ENCODE assay signal across 24 cellular contexts in the genomic region with DNA sequence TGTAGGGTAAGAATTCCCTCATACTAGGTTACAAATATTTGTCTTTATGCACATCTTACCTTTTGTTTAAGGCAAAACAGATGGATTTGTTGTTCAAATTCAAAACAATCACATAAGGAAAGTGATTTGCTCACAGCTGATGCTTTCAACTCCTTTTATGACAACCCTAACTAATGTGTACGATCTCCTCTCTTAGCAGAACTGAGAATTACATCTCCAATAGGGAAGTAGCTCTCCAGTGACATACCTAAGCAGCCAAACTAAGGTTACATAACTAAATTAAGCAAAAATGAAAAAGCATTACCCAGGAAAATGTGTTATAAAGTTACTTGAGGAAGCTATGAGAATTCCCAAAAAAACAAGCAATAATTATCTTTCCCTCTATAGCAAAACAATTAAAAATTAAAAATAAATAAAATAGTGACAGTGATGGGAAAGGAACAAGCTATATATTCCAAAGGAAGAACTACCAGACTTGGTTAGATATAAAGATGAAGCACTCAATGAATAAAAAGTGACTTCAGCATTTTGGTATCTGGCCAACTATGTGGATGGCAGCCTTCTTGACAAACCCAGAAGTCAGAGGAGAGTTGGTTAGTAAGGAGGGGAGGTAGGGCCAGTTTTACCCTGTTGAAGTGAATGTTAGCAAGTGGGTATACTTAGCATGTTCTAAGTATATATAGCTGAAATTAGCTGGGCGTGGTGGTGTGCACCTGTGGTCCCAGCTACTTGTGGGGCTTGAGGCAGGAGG. TPM values are rescaled to one million over a fixed set of nuclear protein-coding genes. Genes with fewer than 3 reads are reported as not detected.
DNase-seq lines count a peak whose midpoint lies in the region; ATAC-seq and TF ChIP-seq lines count a peak whose summit lies in the region.
"Had no signal": no experiment of that assay in that cellular context is flagged by ENCODE, and none has a peak within 500 bp of the region (broad histone marks: within the 10 kb centered on the region; RNA-seq: fewer than 3 reads in every experiment).

No MANE protein-coding gene starts in this region.

- peaks cover 12% of the 10 kb centered on the region; the same call in 1 of the 2 replicates for H3F3A ChIP-seq in GM23248 (ENCODE audit: insufficient read depth)

- no peaks in the 10 kb centered on the region for H3K9me3 ChIP-seq in GM23248 (ENCODE audit: low read depth)
- H3K9me3 ChIP-seq in endodermal cell (ENCODE audit: control insufficient read depth, low read length): no peaks in the 10 kb centered on the region
- H3K9me3 ChIP-seq: BE2C, stomach had no signal

- H2AK5ac ChIP-seq in mesendoderm (ENCODE audit: low read length): no peak overlapping the region

- H3K36me3 ChIP-seq in GM23248 (ENCODE audit: low read depth) (no peaks in the 10 kb centered on the region), mesendoderm (ENCODE audit: control insufficient read depth, insufficient read depth, low read length) (no peaks in the 10 kb centered on the region), endodermal cell (ENCODE audit: control insufficient read depth, insufficient read depth, low read length) (no peaks in the 10 kb centered on the region)
- H3K36me3 ChIP-seq: BE2C, stomach had no signal

- peaks cover 2% of the 10 kb centered on the region for H3K79me1 ChIP-seq in mesendoderm (ENCODE audit: low read length)

- peaks cover 73% of the 10 kb centered on the region for H4K20me1 ChIP-seq in GM23248 (ENCODE audit: insufficient read depth)

- H3K9ac ChIP-seq in GM23248 (no peak overlapping the region), mesendoderm (ENCODE audit: low read length) (no peak overlapping the region), endodermal cell (ENCODE audit: extremely low read depth, low read length, poor library complexity, severe bottlenecking) (no peak overlapping the region)
- H3K9ac ChIP-seq: KMS-11 had no signal

- no peak overlapping the region for H2BK15ac ChIP-seq in mesendoderm (replicated peaks; ENCODE audit: low read depth)

- no peak overlapping the region for H3K4me3 ChIP-seq in GM23248
- no peak overlapping the region for H3K4me3 ChIP-seq in mesendoderm (ENCODE audit: low read length)
- no peak overlapping the region for H3K4me3 ChIP-seq in endodermal cell (ENCODE audit: low read length)
- H3K4me3 ChIP-seq: GM23338, skin epidermis, stomach had no signal

- no peak overlapping the region for H4K8ac ChIP-seq in mesendoderm (ENCODE audit: low read depth, low read length)

- no peak overlapping the region for H3K18ac ChIP-seq in mesendoderm (ENCODE audit: low read length)

- no peak overlapping the region for H3K23ac ChIP-seq in mesendoderm (ENCODE audit: low read length)

- H2AFZ ChIP-seq in GM23248: no peak overlapping the region
- H2AFZ ChIP-seq: GM23338 had no signal

- in situ Hi-C loops in GM23248 (cut with MboI): no loop called here

- H3K27ac ChIP-seq in GM23248 (no peak overlapping the region), mesendoderm (ENCODE audit: low read depth, low read length) (no peak overlapping the region), endodermal cell (ENCODE audit: low read depth, low read length) (no peak overlapping the region)
- H3K27ac ChIP-seq: KMS-11, skin epidermis, stomach, VCaP had no signal

- 98 to 99% methylated on average over 2 of the region's 2 CpGs for WGBS in GM23248 (ENCODE audit: low coverage in 1 of 2, low lambda C conversion rate in 2 of 2, missing lambda C conversion rate in 2 of 2), 2 experiments
- WGBS in mesendoderm (ENCODE audit: extremely low coverage, insufficient coverage, low lambda C conversion rate): no CpG with 5 or more reads among the region's 2 CpGs
- 90 to 94% methylated on average over 1 to 2 of the region's 2 CpGs for WGBS in endodermal cell (ENCODE audit: insufficient coverage in 1 of 2, insufficient read length in 1 of 2), 2 experiments

- TF ChIP-seq CTCF in type B pancreatic cell (conservative IDR thresholded peaks at IDR 0.05) (no peak), endodermal cell (conservative IDR thresholded peaks at IDR 0.05) (no peak)

- H4K5ac ChIP-seq in mesendoderm (ENCODE audit: low read length): no peak overlapping the region

- no peaks in the 10 kb centered on the region for H3K9me3 Mint-ChIP-seq in type B pancreatic cell
- no peaks in the 10 kb centered on the region for H3K9me3 Mint-ChIP-seq in endodermal cell
- H3K9me3 Mint-ChIP-seq: activated naive CD4-positive, alpha-beta T cell treated with anti-CD3 and anti-CD28 coated beads for 36 hours; GM23338 had no signal

- no peaks in the 10 kb centered on the region for H3K36me3 Mint-ChIP-seq in type B pancreatic cell
- H3K36me3 Mint-ChIP-seq in endodermal cell (ENCODE audit: low read depth): no peaks in the 10 kb centered on the region

- peaks cover 40% of the 10 kb centered on the region for H3K4me1 ChIP-seq in GM23248 (ENCODE audit: insufficient read depth)
- no peaks in the 10 kb centered on the region for H3K4me1 ChIP-seq in mesendoderm (ENCODE audit: control insufficient read depth, low read depth, low read length)
- no peaks in the 10 kb centered on the region for H3K4me1 ChIP-seq in endodermal cell (ENCODE audit: control insufficient read depth, insufficient read depth, low read length)
- H3K4me1 ChIP-seq: BE2C had no signal

- H3K4me2 ChIP-seq in GM23248 (ENCODE audit: unreplicated experiment): no peak overlapping the region
- no peak overlapping the region for H3K4me2 ChIP-seq in mesendoderm (ENCODE audit: low read length)
- H3K4me2 ChIP-seq: GM23338, KMS-11 had no signal

- no peak overlapping the region for H2BK120ac ChIP-seq in mesendoderm (ENCODE audit: low read depth, low read length)

- H3K9me2 ChIP-seq in GM23248 (ENCODE audit: insufficient read depth): 0 out of 2 replicates have a peak, but pooled peaks cover 5% of the 10 kb centered on the region

- H3K79me2 ChIP-seq in GM23248 (ENCODE audit: insufficient read depth): peaks cover 100% of the 10 kb centered on the region
- no peaks in the 10 kb centered on the region for H3K79me2 ChIP-seq in mesendoderm (ENCODE audit: control insufficient read depth, insufficient read depth, low read length)

- no peak overlapping the region for H2BK5ac ChIP-seq in mesendoderm (ENCODE audit: low read length)

- H3K27ac Mint-ChIP-seq in type B pancreatic cell (no peak overlapping the region), endodermal cell (no peak overlapping the region)
- H3K27ac Mint-ChIP-seq: activated naive CD4-positive, alpha-beta T cell treated with anti-CD3 and anti-CD28 coated beads for 36 hours; progenitor cell of endocrine pancreas had no signal

- ATAC-seq in GM19397 (IDR thresholded peaks at IDR 0.05; ENCODE audit: unreplicated experiment): no peak
- ATAC-seq: GM23338 had no signal

- DNase-seq in GM23248 (peak; percentile 30), NCI-H526 treated with DMSO at 0.1 percent for 48 hours (lab: John Stamatoyannopoulos, UW) (peak; percentile 58), amniotic epithelial cell (ENCODE audit: low read depth) (peak; percentile 5), mesendoderm (peak; percentile 15), type B pancreatic cell (ENCODE audit: extremely low spot score, unreplicated experiment) (no peak), endodermal cell (no peak), middle frontal gyrus (ENCODE audit: extremely low spot score, low spot score) (no peak)
- DNase-seq: activated CD4-positive, alpha-beta T cell treated with anti-CD3 and anti-CD28 coated beads, Interleukin-2, amount 50 U/mL, for 4 hours; activated naive CD4-positive, alpha-beta T cell treated with anti-CD3 and anti-CD28 coated beads for 36 hours; activated T-cell treated with anti-CD3 and anti-CD28 coated beads for 4 hours; BE2C; Calu3; hippocampal formation; islet precursor cell; NCI-H1417 treated with DMSO at 0.1 percent for 48 hours; NCI-H2227 treated with DMSO at 0.1 percent for 48 hours; stomach; trophoblast cell had no signal

- no peak overlapping the region for H3K56ac ChIP-seq in mesendoderm (ENCODE audit: low read length)

- peaks cover 15% of the 10 kb centered on the region for H3K4me1 Mint-ChIP-seq in type B pancreatic cell (ENCODE audit: unreplicated experiment)
- H3K4me1 Mint-ChIP-seq in endodermal cell: no peaks in the 10 kb centered on the region

- no peak overlapping the region for H3K4ac ChIP-seq in mesendoderm (ENCODE audit: low read depth, low read length)

- H3K27me3 ChIP-seq in GM23248 (replicated peaks; ENCODE audit: insufficient read depth) (no peaks in the 10 kb centered on the region), mesendoderm (ENCODE audit: insufficient read depth, low read length, poor library complexity) (no peaks in the 10 kb centered on the region), endodermal cell (ENCODE audit: control insufficient read depth, insufficient read depth, low read length, poor library complexity, severe bottlenecking) (no peaks in the 10 kb centered on the region)
- H3K27me3 ChIP-seq: BE2C, stomach had no signal

- H3K4me3 Mint-ChIP-seq in type B pancreatic cell (no peak overlapping the region), endodermal cell (no peak overlapping the region)
- H3K4me3 Mint-ChIP-seq: activated naive CD4-positive, alpha-beta T cell treated with anti-CD3 and anti-CD28 coated beads for 36 hours; GM23338 had no signal

- no peaks in the 10 kb centered on the region for H3K27me3 Mint-ChIP-seq in type B pancreatic cell
- no peaks in the 10 kb centered on the region for H3K27me3 Mint-ChIP-seq in endodermal cell (ENCODE audit: insufficient read depth)
- H3K27me3 Mint-ChIP-seq: progenitor cell of endocrine pancreas had no signal

RNA-seq across cellular contexts. Expression of a gene that starts 32.4 kb away (rescaled TPM):
- 72.5 and 74.5 TPM in 2 replicates for total RNA-seq in GM23248 (2014; rRNA removed; shearing (Covaris generic))
- 19.6 and 22.4 TPM in 2 replicates for polyA plus RNA-seq in GM23248 (2016; fragmentation: Nextera tagmentation; extraction: Ambion mirVana)
- polyA plus RNA-seq in mesendoderm (2013, experiment 1 of 2): 5.9 TPM
- 6.2 TPM for polyA plus RNA-seq in mesendoderm (2013, experiment 2 of 2)
- 24.1 and 35.0 TPM in 2 replicates for total RNA-seq in type B pancreatic cell (ENCODE audit: low replicate concordance)
- 10 to 100 TPM; 25.4 to 38.4 TPM for total RNA-seq in endodermal cell
- 15.0 TPM for polyA plus RNA-seq in endodermal cell (2013, experiment 1 of 2)
- 16.6 TPM for polyA plus RNA-seq in endodermal cell (2013, experiment 2 of 2)

RNA-seq across cellular contexts. Expression of a gene that starts 33.2 kb away (rescaled TPM):
- total RNA-seq in GM23248 (2014; rRNA removed; shearing (Covaris generic)): 17.8 and 25.1 TPM in 2 replicates
- 15.1 and 20.4 TPM in 2 replicates for polyA plus RNA-seq in GM23248 (2016; fragmentation: Nextera tagmentation; extraction: Ambion mirVana)
- polyA plus RNA-seq in mesendoderm (2013, experiment 1 of 2): 33.6 TPM
- polyA plus RNA-seq in mesendoderm (2013, experiment 2 of 2): 33.6 TPM
- total RNA-seq in type B pancreatic cell (ENCODE audit: low replicate concordance) (38.9 and 48.7 TPM in 2 replicates), endodermal cell (10 to 100 TPM; 49.8 to 58.2 TPM)
- 45.3 TPM for polyA plus RNA-seq in endodermal cell (2013, experiment 1 of 2)
- polyA plus RNA-seq in endodermal cell (2013, experiment 2 of 2): 49.7 TPM

Comparison
In these comparisons a context has a peak if more than half of its experiments do, and no peak if none do; other contexts are left out.
1. DNase-seq: peak in GM23248 (single experiment), NCI-H526 treated with DMSO at 0.1 percent for 48 hours (single experiment), amniotic epithelial cell (single experiment) and mesendoderm (single experiment); none in type B pancreatic cell (single experiment), endodermal cell (single experiment) and middle frontal gyrus (single experiment).